Comparison of ENCODE assay signal across 1 cellular context in genomic region chr18:9997711-9998110, GRCh38.
TF ChIP-seq lines count a peak whose summit lies in the region.

No MANE protein-coding gene starts in this region.

TF ChIP-seq in K562, 482 proteins besides CTCF, POLR2A, EP300 and RAD21 (continued from another document):
- no peak for TF ChIP-seq HINFP (tag; conservative IDR thresholded peaks at IDR 0.05; ENCODE audit: low read depth)
